1 cellular context compared by ENCODE assay signal in the genomic region with DNA sequence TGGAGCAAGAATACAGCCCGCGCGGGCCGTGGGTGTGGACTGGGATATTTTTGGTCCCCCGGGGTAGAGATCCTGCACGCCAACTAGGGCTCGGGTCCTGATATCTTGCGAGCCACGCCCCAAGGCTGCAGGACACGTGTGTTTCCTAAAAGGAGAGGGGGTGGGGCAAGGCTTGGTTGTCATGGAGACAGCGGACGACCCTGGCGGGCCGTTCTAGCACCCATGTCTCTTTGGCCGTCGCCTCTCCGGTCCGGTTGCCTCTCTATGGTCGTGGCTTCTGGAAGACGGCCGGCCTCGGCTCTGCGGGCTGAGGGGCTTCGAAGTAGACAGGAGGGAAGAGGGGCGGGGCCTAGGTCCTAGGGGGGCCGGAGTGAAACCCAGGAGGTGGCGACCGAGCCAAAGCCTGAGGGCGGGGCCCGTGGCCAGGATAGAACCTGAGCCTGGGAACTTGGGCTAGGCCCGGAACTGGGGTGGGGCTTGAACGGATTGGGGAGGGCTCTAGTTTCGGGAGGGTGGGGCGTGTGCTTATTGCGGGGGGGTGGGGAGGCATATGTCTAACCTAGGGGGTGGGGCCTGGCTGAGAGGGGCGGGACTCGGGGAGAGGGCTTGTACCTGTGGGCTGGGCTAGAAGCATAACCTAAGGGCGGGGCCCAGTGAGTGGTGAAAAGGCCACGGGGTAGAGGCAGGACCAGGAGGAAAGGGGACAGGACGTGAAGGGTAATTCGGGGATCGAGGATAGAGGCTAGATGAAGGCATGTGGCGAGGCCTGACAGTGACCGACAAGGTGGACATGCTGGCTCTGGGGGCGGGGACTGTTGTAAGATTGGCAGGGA.
A peak's percentile ranks its signal among the peaks of the same experiment; 100 is the strongest.
TF ChIP-seq lines count a peak whose summit lies in the region.

No MANE protein-coding gene starts in this region.

TF ChIP-seq in HepG2, 621 proteins besides CTCF, POLR2A, EP300 and RAD21 (continued from another document and continues in another):
- TF ChIP-seq SNAPC5 (CRISPR knock-in tag; IDR thresholded peaks at IDR 0.05; ENCODE audit: borderline replicate concordance) (0 out of 2 replicates have a peak, but pooled peaks have one; percentile 48), EEA1 (CRISPR knock-in tag; IDR thresholded peaks at IDR 0.05; ENCODE audit: borderline replicate concordance) (no peak), ZNF646 (CRISPR knock-in tag; IDR thresholded peaks at IDR 0.05) (no peak), ZNF407 (CRISPR knock-in tag; IDR thresholded peaks at IDR 0.05; ENCODE audit: not compliant biosample characterization) (no peak), ZNF569 (CRISPR knock-in tag; IDR thresholded peaks at IDR 0.05; ENCODE audit: borderline replicate concordance) (no peak), HES4 (CRISPR knock-in tag; IDR thresholded peaks at IDR 0.05; ENCODE audit: borderline replicate concordance) (no peak), PBX2 (CRISPR knock-in tag; IDR thresholded peaks at IDR 0.05) (peak; percentile 83), NPAS2 (CRISPR knock-in tag; IDR thresholded peaks at IDR 0.05; ENCODE audit: borderline replicate concordance) (no peak), BRD4 (CRISPR knock-in tag; IDR thresholded peaks at IDR 0.05) (0 out of 2 replicates have a peak, but pooled peaks have one; percentile 47), BORCS8-MEF2B (CRISPR knock-in tag; IDR thresholded peaks at IDR 0.05) (peak; percentile 65; the same call in 1 of the 2 replicates), ZNF83 (CRISPR knock-in tag; IDR thresholded peaks at IDR 0.05; ENCODE audit: borderline replicate concordance) (no peak), REXO4 (CRISPR knock-in tag; IDR thresholded peaks at IDR 0.05; ENCODE audit: borderline replicate concordance) (no peak), SP5 (CRISPR knock-in tag; IDR thresholded peaks at IDR 0.05; ENCODE audit: borderline replicate concordance, low read depth) (peak; percentile 10; the same call in 1 of the 2 replicates), ATF7-NPFF (CRISPR knock-in tag; IDR thresholded peaks at IDR 0.05; ENCODE audit: low read depth) (no peak), NFE2L1 (CRISPR knock-in tag; IDR thresholded peaks at IDR 0.05; ENCODE audit: borderline replicate concordance) (no peak), BCL6 (CRISPR knock-in tag; IDR thresholded peaks at IDR 0.05) (peak; percentile 47; the same call in 1 of the 2 replicates), ATF1 (CRISPR knock-in tag; IDR thresholded peaks at IDR 0.05) (no peak), IRX3 (CRISPR knock-in tag; IDR thresholded peaks at IDR 0.05; ENCODE audit: borderline replicate concordance, low read depth) (no peak), RFXAP (CRISPR knock-in tag; IDR thresholded peaks at IDR 0.05; ENCODE audit: borderline replicate concordance) (0 out of 2 replicates have a peak, but pooled peaks have one; percentile 13), GLI4 (CRISPR knock-in tag; IDR thresholded peaks at IDR 0.05; ENCODE audit: borderline replicate concordance) (no peak), ZNF746 (CRISPR knock-in tag; IDR thresholded peaks at IDR 0.05) (no peak), DZIP1 (CRISPR knock-in tag; IDR thresholded peaks at IDR 0.05) (no peak), ZMYM2 (CRISPR knock-in tag; IDR thresholded peaks at IDR 0.05) (no peak)
- TF ChIP-seq, protein P1, sequence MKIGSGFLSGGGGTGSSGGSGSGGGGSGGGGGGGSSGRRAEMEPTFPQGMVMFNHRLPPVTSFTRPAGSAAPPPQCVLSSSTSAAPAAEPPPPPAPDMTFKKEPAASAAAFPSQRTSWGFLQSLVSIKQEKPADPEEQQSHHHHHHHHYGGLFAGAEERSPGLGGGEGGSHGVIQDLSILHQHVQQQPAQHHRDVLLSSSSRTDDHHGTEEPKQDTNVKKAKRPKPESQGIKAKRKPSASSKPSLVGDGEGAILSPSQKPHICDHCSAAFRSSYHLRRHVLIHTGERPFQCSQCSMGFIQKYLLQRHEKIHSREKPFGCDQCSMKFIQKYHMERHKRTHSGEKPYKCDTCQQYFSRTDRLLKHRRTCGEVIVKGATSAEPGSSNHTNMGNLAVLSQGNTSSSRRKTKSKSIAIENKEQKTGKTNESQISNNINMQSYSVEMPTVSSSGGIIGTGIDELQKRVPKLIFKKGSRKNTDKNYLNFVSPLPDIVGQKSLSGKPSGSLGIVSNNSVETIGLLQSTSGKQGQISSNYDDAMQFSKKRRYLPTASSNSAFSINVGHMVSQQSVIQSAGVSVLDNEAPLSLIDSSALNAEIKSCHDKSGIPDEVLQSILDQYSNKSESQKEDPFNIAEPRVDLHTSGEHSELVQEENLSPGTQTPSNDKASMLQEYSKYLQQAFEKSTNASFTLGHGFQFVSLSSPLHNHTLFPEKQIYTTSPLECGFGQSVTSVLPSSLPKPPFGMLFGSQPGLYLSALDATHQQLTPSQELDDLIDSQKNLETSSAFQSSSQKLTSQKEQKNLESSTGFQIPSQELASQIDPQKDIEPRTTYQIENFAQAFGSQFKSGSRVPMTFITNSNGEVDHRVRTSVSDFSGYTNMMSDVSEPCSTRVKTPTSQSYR (CRISPR knock-in tag; IDR thresholded peaks at IDR 0.05; ENCODE audit: borderline replicate concordance), result peak; percentile 80
- TF ChIP-seq, protein P2, sequence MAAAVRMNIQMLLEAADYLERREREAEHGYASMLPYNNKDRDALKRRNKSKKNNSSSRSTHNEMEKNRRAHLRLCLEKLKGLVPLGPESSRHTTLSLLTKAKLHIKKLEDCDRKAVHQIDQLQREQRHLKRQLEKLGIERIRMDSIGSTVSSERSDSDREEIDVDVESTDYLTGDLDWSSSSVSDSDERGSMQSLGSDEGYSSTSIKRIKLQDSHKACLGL (CRISPR knock-in tag; IDR thresholded peaks at IDR 0.05), result peak; percentile 72; the same call in 1 of the 2 replicates
